In genomic region chr20:33667245-33668086, GRCh38 we compare ENCODE assay signal across 8 cellular contexts. TPM values are rescaled to one million over a fixed set of nuclear protein-coding genes. Genes with fewer than 3 reads are reported as not detected.
A peak's percentile ranks its signal among the peaks of the same experiment; 100 is the strongest.
DNase-seq lines count a peak whose midpoint lies in the region; ATAC-seq lines count a peak whose summit lies in the region.

No MANE protein-coding gene starts in this region.

- H3K14ac ChIP-seq in mesenchymal stem cell (ENCODE audit: low read length in 2 of 2) = no peak overlapping the region

- H3K36me3 ChIP-seq in ectodermal cell (ENCODE audit: control insufficient read depth, insufficient read depth, low read length) = no peaks in the 10 kb centered on the region
- peaks cover 39 to 65% of the 10 kb centered on the region in 2 experiments for H3K36me3 ChIP-seq in mesenchymal stem cell (ENCODE audit: control insufficient read depth in 1 of 2, insufficient read depth in 2 of 2, low read depth in 1 of 2, low read length in 2 of 2)

- no peaks in the 10 kb centered on the region for H3K9me3 ChIP-seq in ectodermal cell (ENCODE audit: control insufficient read depth, low read length)
- H3K9me3 ChIP-seq in mesenchymal stem cell (ENCODE audit: control insufficient read depth, low read length) = no peaks in the 10 kb centered on the region

- no peak overlapping the region for H3K23ac ChIP-seq in mesenchymal stem cell (ENCODE audit: low read length in 2 of 2)

- H2AK5ac ChIP-seq in mesenchymal stem cell (ENCODE audit: low read length, severe bottlenecking) = no peak overlapping the region

- no peak overlapping the region for H2BK12ac ChIP-seq in mesenchymal stem cell (ENCODE audit: low read length in 2 of 2)

- peaks cover 30% of the 10 kb centered on the region for H3K79me1 ChIP-seq in mesenchymal stem cell (replicated peaks; ENCODE audit: low read length, poor library complexity, severe bottlenecking)

- WGBS in ectodermal cell, 2 experiments = 25 to 28% methylated on average over 94 of the region's 94 CpGs
- WGBS in mesenchymal stem cell = 97% methylated on average over 94 of the region's 94 CpGs

- peak overlapping the region; percentile 35 for H3K4me3 ChIP-seq in ectodermal cell (ENCODE audit: insufficient read depth, low read depth, low read length)
- H3K4me3 ChIP-seq in mesenchymal stem cell (ENCODE audit: insufficient read depth in 1 of 2, low read depth in 1 of 2, low read length in 2 of 2) = peak overlapping the region in 1 of 2 experiments; percentile 75

- no peak overlapping the region for H3K4ac ChIP-seq in mesenchymal stem cell (ENCODE audit: low read depth in 1 of 2, low read length in 2 of 2)

- no peak overlapping the region for H2BK5ac ChIP-seq in mesenchymal stem cell (ENCODE audit: low read depth, low read length, poor library complexity, severe bottlenecking)

- no peak overlapping the region for H3K4me2 ChIP-seq in mesenchymal stem cell (ENCODE audit: low read length, poor library complexity, severe bottlenecking)

- H4K8ac ChIP-seq in mesenchymal stem cell (ENCODE audit: low read length) = no peak overlapping the region

- H3K9ac ChIP-seq in mesenchymal stem cell (ENCODE audit: low read length) = peak overlapping the region; percentile 87

- peak; percentile 5 for ATAC-seq in GM21619 (IDR thresholded peaks at IDR 0.05; ENCODE audit: unreplicated experiment)

- H2BK120ac ChIP-seq in mesenchymal stem cell (ENCODE audit: low read depth, low read length) = no peak overlapping the region

- peak overlapping the region; percentile 12 for H2BK15ac ChIP-seq in mesenchymal stem cell (ENCODE audit: low read depth, poor library complexity, severe bottlenecking)

- no peak overlapping the region for H3K27ac ChIP-seq in ectodermal cell (ENCODE audit: insufficient read depth, low read depth, low read length, poor library complexity, severe bottlenecking)
- H3K27ac ChIP-seq in mesenchymal stem cell (ENCODE audit: low read length, poor library complexity, severe bottlenecking) = no peak overlapping the region

- no peak overlapping the region for H2AFZ ChIP-seq in mesenchymal stem cell (ENCODE audit: low read depth, low read length)

- no peak overlapping the region for H3K18ac ChIP-seq in mesenchymal stem cell (ENCODE audit: low read depth in 1 of 2, low read length in 2 of 2)

- no peak overlapping the region for H4K91ac ChIP-seq in mesenchymal stem cell (ENCODE audit: low read length)

- H3K27me3 ChIP-seq in ectodermal cell (ENCODE audit: control insufficient read depth, insufficient read depth, low read length, poor library complexity, severe bottlenecking) (peaks cover 14% of the 10 kb centered on the region), mesenchymal stem cell (ENCODE audit: control insufficient read depth in 1 of 2, insufficient read depth in 1 of 2, low read length in 2 of 2) (no peaks in the 10 kb centered on the region)

- DNase-seq in EH (ENCODE audit: low read depth) = peak; percentile 80
- DNase-seq in MV-4-11 (lab: John Stamatoyannopoulos, UW) = peak; percentile 57
- DNase-seq in activated CD4-positive, alpha-beta T cell treated with anti-CD3 and anti-CD28 coated beads, Interleukin-2, amount 50 U/mL, for 1 hour = peak; percentile 38
- DNase-seq in mesenchymal stem cell = no peak
- peak; percentile 54 to 74 (median 66) for DNase-seq in stimulated activated naive CD4-positive, alpha-beta T cell (lab: John Stamatoyannopoulos, UW)
- DNase-seq in NCI-H446 treated with DMSO at 0.1 percent for 48 hours (lab: John Stamatoyannopoulos, UW) = no peak

- H3K4me1 ChIP-seq in ectodermal cell (ENCODE audit: control insufficient read depth, insufficient read depth, low read length) (peaks cover 7% of the 10 kb centered on the region), mesenchymal stem cell (ENCODE audit: control insufficient read depth, insufficient read depth, low read depth, low read length) (peaks cover 57% of the 10 kb centered on the region)

RNA-seq across cellular contexts. Expression of gene ACTL10, which starts 0.7 kb away (rescaled TPM):
- polyA plus RNA-seq in ectodermal cell (2013, experiment 1 of 4) = not detected
- polyA plus RNA-seq in ectodermal cell (2013, experiment 2 of 4) = 0.12 TPM
- polyA plus RNA-seq in ectodermal cell (2013, experiment 3 of 4) = not detected
- 0.16 TPM for polyA plus RNA-seq in ectodermal cell (2013, experiment 4 of 4)
- polyA plus RNA-seq in mesenchymal stem cell (2013, experiment 1 of 2) = not detected
- polyA plus RNA-seq in mesenchymal stem cell (2013, experiment 2 of 2) = not detected

RNA-seq across cellular contexts. Expression of gene C20orf144, which starts 5.3 kb away (rescaled TPM):
- 0.17 TPM for polyA plus RNA-seq in ectodermal cell (2013, experiment 1 of 4)
- 0.27 TPM for polyA plus RNA-seq in ectodermal cell (2013, experiment 2 of 4)
- not detected for polyA plus RNA-seq in ectodermal cell (2013, experiment 3 of 4)
- not detected for polyA plus RNA-seq in ectodermal cell (2013, experiment 4 of 4)
- 0.11 TPM for polyA plus RNA-seq in mesenchymal stem cell (2013, experiment 1 of 2)
- polyA plus RNA-seq in mesenchymal stem cell (2013, experiment 2 of 2) = 0.04 TPM

RNA-seq across cellular contexts. Expression of gene NECAB3, which starts 6.8 kb away (rescaled TPM):
- 22.8 TPM for polyA plus RNA-seq in ectodermal cell (2013, experiment 1 of 4)
- 18.8 TPM for polyA plus RNA-seq in ectodermal cell (2013, experiment 2 of 4)
- polyA plus RNA-seq in ectodermal cell (2013, experiment 3 of 4) = 18.7 TPM
- polyA plus RNA-seq in ectodermal cell (2013, experiment 4 of 4) = 23.3 TPM
- 13.7 TPM for polyA plus RNA-seq in mesenchymal stem cell (2013, experiment 1 of 2)
- 12.4 TPM for polyA plus RNA-seq in mesenchymal stem cell (2013, experiment 2 of 2)

RNA-seq across cellular contexts. Expression of gene E2F1, which starts 18.7 kb away (rescaled TPM):
- polyA plus RNA-seq in ectodermal cell (2013, experiment 1 of 4) = 32.8 TPM
- polyA plus RNA-seq in ectodermal cell (2013, experiment 2 of 4) = 37.6 TPM
- polyA plus RNA-seq in ectodermal cell (2013, experiment 3 of 4) = 26.5 TPM
- polyA plus RNA-seq in ectodermal cell (2013, experiment 4 of 4) = 27.6 TPM
- polyA plus RNA-seq in mesenchymal stem cell (2013, experiment 1 of 2) = 2.2 TPM
- polyA plus RNA-seq in mesenchymal stem cell (2013, experiment 2 of 2) = 2.1 TPM

RNA-seq across cellular contexts. Expression of gene PXMP4, which starts 52.6 kb away (rescaled TPM):
- 4.5 TPM for polyA plus RNA-seq in ectodermal cell (2013, experiment 1 of 4)
- 5.2 TPM for polyA plus RNA-seq in ectodermal cell (2013, experiment 2 of 4)
- 4.4 TPM for polyA plus RNA-seq in ectodermal cell (2013, experiment 3 of 4)
- 2.9 TPM for polyA plus RNA-seq in ectodermal cell (2013, experiment 4 of 4)
- polyA plus RNA-seq in mesenchymal stem cell (2013, experiment 1 of 2) = 3.2 TPM
- 2.7 TPM for polyA plus RNA-seq in mesenchymal stem cell (2013, experiment 2 of 2)

Comparison
In these comparisons a context has a peak if more than half of its experiments do, and no peak if none do; other contexts are left out.
1. DNase-seq: peak in EH (single experiment), MV-4-11 (single experiment), activated CD4-positive, alpha-beta T cell treated with anti-CD3 and anti-CD28 coated beads, Interleukin-2, amount 50 U/mL, for 1 hour (single experiment) and stimulated activated naive CD4-positive, alpha-beta T cell (6 of 6); none in mesenchymal stem cell (single experiment) and NCI-H446 treated with DMSO at 0.1 percent for 48 hours (single experiment).